3 cellular contexts compared by ENCODE assay signal in genomic region chr5:156256644-156257043, GRCh38.
TF ChIP-seq lines count a peak whose summit lies in the region.

No MANE protein-coding gene starts in this region.

TF ChIP-seq in A549, 52 proteins besides CTCF, POLR2A, EP300 and RAD21:
- TF ChIP-seq, protein P1, sequence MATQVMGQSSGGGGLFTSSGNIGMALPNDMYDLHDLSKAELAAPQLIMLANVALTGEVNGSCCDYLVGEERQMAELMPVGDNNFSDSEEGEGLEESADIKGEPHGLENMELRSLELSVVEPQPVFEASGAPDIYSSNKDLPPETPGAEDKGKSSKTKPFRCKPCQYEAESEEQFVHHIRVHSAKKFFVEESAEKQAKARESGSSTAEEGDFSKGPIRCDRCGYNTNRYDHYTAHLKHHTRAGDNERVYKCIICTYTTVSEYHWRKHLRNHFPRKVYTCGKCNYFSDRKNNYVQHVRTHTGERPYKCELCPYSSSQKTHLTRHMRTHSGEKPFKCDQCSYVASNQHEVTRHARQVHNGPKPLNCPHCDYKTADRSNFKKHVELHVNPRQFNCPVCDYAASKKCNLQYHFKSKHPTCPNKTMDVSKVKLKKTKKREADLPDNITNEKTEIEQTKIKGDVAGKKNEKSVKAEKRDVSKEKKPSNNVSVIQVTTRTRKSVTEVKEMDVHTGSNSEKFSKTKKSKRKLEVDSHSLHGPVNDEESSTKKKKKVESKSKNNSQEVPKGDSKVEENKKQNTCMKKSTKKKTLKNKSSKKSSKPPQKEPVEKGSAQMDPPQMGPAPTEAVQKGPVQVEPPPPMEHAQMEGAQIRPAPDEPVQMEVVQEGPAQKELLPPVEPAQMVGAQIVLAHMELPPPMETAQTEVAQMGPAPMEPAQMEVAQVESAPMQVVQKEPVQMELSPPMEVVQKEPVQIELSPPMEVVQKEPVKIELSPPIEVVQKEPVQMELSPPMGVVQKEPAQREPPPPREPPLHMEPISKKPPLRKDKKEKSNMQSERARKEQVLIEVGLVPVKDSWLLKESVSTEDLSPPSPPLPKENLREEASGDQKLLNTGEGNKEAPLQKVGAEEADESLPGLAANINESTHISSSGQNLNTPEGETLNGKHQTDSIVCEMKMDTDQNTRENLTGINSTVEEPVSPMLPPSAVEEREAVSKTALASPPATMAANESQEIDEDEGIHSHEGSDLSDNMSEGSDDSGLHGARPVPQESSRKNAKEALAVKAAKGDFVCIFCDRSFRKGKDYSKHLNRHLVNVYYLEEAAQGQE (IDR thresholded peaks at IDR 0.05), result no peak
- peak; percentile 98 for TF ChIP-seq MAFK (IDR thresholded peaks at IDR 0.05; ENCODE audit: partially characterized antibody)

TF ChIP-seq in IMR-90, 13 proteins besides CTCF, POLR2A, EP300 and RAD21:
- peak; percentile 99 for TF ChIP-seq MAFK (IDR thresholded peaks at IDR 0.05; ENCODE audit: low read depth, low read length)
- TF ChIP-seq SMC3 (IDR thresholded peaks at IDR 0.05; ENCODE audit: low read depth, low read length), result no peak

TF ChIP-seq in H1, 55 proteins besides CTCF, POLR2A, EP300 and RAD21:
- TF ChIP-seq TEAD4 (IDR thresholded peaks at IDR 0.05; ENCODE audit: low read depth, low read length) (no peak), HDAC2 (IDR thresholded peaks at IDR 0.05; ENCODE audit: borderline replicate concordance in 1 of 2, low read depth in 2 of 2, low read length in 2 of 2) (no peak), HDAC6 (IDR thresholded peaks at IDR 0.05; ENCODE audit: low read depth, low read length) (no peak), ASH2L (IDR thresholded peaks at IDR 0.05; ENCODE audit: low read length) (no peak), MAFK (IDR thresholded peaks at IDR 0.05; ENCODE audit: low read depth, low read length) (peak; percentile 97)
- TF ChIP-seq, protein P2, sequence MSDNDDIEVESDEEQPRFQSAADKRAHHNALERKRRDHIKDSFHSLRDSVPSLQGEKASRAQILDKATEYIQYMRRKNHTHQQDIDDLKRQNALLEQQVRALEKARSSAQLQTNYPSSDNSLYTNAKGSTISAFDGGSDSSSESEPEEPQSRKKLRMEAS (IDR thresholded peaks at IDR 0.05), result no peak
